ENCODE assay signal across 1 cellular context in the genomic region with DNA sequence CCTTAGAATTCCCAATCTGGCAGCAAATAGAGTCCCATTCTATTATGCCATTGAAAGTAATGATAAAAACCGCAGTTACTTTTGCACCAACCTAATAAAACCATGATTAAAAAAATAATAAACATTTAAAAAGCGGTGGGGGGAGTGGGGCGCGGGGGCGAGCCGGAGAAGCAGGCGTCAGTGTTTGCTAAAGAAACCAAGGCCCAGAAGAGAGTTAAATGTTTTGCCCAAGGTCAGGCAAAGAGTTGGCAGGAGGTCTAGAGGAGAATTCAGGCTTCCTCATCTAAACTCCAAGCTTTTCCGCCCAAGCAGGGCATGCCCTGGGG.
TF ChIP-seq lines count a peak whose summit lies in the region.

No MANE protein-coding gene starts in this region.

TF ChIP-seq in endothelial cell of umbilical vein, 7 proteins besides CTCF, POLR2A, EP300 and RAD21:
- TF ChIP-seq, protein P1, sequence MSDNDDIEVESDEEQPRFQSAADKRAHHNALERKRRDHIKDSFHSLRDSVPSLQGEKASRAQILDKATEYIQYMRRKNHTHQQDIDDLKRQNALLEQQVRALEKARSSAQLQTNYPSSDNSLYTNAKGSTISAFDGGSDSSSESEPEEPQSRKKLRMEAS (IDR thresholded peaks at IDR 0.05; ENCODE audit: insufficient read depth, insufficient read length): no peak
- TF ChIP-seq FOS (IDR thresholded peaks at IDR 0.05; ENCODE audit: borderline replicate concordance, insufficient read depth, low read length) (no peak), JUN (IDR thresholded peaks at IDR 0.05; ENCODE audit: borderline replicate concordance, insufficient read depth, insufficient read length, low read depth) (no peak), POLR2AphosphoS5 (IDR thresholded peaks at IDR 0.05; ENCODE audit: insufficient read depth, low read depth, low read length) (no peak), EZH2 (IDR thresholded peaks at IDR 0.05; ENCODE audit: borderline replicate concordance, low read depth, low read length, severe bottlenecking) (no peak), MYC (IDR thresholded peaks at IDR 0.05; ENCODE audit: low read depth, low read length) (no peak), GATA2 (IDR thresholded peaks at IDR 0.05; ENCODE audit: insufficient read depth, insufficient read length, low read depth, low read length) (no peak)
